8 cellular contexts compared by ENCODE assay signal in genomic region chr17:42760652-42761581, GRCh38. TPM values are rescaled to one million over a fixed set of nuclear protein-coding genes. Genes with fewer than 3 reads are reported as not detected.
DNase-seq lines count a peak whose midpoint lies in the region; ATAC-seq and TF ChIP-seq lines count a peak whose summit lies in the region.

RAMP2 (plus strand) TSS chr17:42761227; CDS start chr17:42761262, 35 bp downstream.

- H3K4me1 ChIP-seq in A673 (ENCODE audit: insufficient read depth, low read length, poor library complexity, severe bottlenecking), result no peaks in the 10 kb centered on the region
- H3K4me1 ChIP-seq in right atrium auricular region, result peaks cover 0 to 28% of the 10 kb centered on the region in 2 donors

- H3K4me3 Mint-ChIP-seq in activated naive CD4-positive, alpha-beta T cell treated with anti-CD3 and anti-CD28 coated beads, Interleukin-2, amount 50 U/mL, for 24 hours, result peak within 1 kb of the TSS; percentile 73

- peaks cover 3% of the 10 kb centered on the region for H3K4me1 Mint-ChIP-seq in activated naive CD4-positive, alpha-beta T cell treated with anti-CD3 and anti-CD28 coated beads, Interleukin-2, amount 50 U/mL, for 24 hours

- POLR2A ChIA-PET in A673 (lab: Charles Lee; ENCODE audit: low non-redundant PET), result no interaction called here

- DNase-seq in A673 (ENCODE audit: low spot score) (peak; percentile 19), GM20000 (ENCODE audit: low spot score) (peak; percentile 63), right atrium auricular region (ENCODE audit: low spot score) (no peak), retinal pigment epithelial cell (ENCODE audit: low read depth) (no peak), NOMO-1 treated with dmso at 0.1 percent for 144 hours (lab: John Stamatoyannopoulos, UW; ENCODE audit: unreplicated experiment) (no peak)

- peak within 1 kb of the TSS; percentile 40 for H3K4me3 ChIP-seq in A673 (ENCODE audit: low read depth, low read length, poor library complexity, severe bottlenecking)
- H3K4me3 ChIP-seq in right atrium auricular region, result peak within 1 kb of the TSS; percentile 52 to 57
- peak within 1 kb of the TSS; percentile 30 for H3K4me3 ChIP-seq in retinal pigment epithelial cell (ENCODE audit: low read length)

- H3K27ac Mint-ChIP-seq in activated naive CD4-positive, alpha-beta T cell treated with anti-CD3 and anti-CD28 coated beads, Interleukin-2, amount 50 U/mL, for 24 hours, result no peak within 1 kb of the TSS

- no peaks in the 10 kb centered on the region for H3K36me3 Mint-ChIP-seq in activated naive CD4-positive, alpha-beta T cell treated with anti-CD3 and anti-CD28 coated beads, Interleukin-2, amount 50 U/mL, for 24 hours

- no peaks in the 10 kb centered on the region for H3K9me3 Mint-ChIP-seq in activated naive CD4-positive, alpha-beta T cell treated with anti-CD3 and anti-CD28 coated beads, Interleukin-2, amount 50 U/mL, for 24 hours

- ATAC-seq in GM19455 (IDR thresholded peaks at IDR 0.05; ENCODE audit: unreplicated experiment), result no peak
- no peak for ATAC-seq in HG03025 (IDR thresholded peaks at IDR 0.05; ENCODE audit: low FRiP score, unreplicated experiment)

- CTCF ChIA-PET in A673 (lab: Charles Lee), result no interaction called here

- peaks cover 42% of the 10 kb centered on the region for H3K27me3 Mint-ChIP-seq in activated naive CD4-positive, alpha-beta T cell treated with anti-CD3 and anti-CD28 coated beads, Interleukin-2, amount 50 U/mL, for 24 hours

- H3K27ac ChIP-seq in A673 (ENCODE audit: low read depth, low read length, poor library complexity, severe bottlenecking), result no peak within 1 kb of the TSS
- H3K27ac ChIP-seq in right atrium auricular region, result peak within 1 kb of the TSS; percentile 65 to 78

- TF ChIP-seq CTCF in A673 (conservative IDR thresholded peaks at IDR 0.05; ENCODE audit: low read depth, low read length), result no peak
- no peak for TF ChIP-seq CTCF in GM20000 (IDR thresholded peaks at IDR 0.05; ENCODE audit: extremely low read depth, missing control alignments)
- no peak for TF ChIP-seq CTCF in right atrium auricular region (IDR thresholded peaks at IDR 0.05)
- TF ChIP-seq CTCF in retinal pigment epithelial cell (conservative IDR thresholded peaks at IDR 0.05; ENCODE audit: low read depth, low read length), result no peak

- intact Hi-C loops in A673 (cut with micrococcal nuclease; ENCODE audit: unreplicated experiment), result loop anchor here (5.0 kb wide), 1 partner anchor 184 kb away; the partner anchor contains the start of gene PSMC3IP

- H3K27me3 ChIP-seq in A673 (replicated peaks; ENCODE audit: insufficient read depth, low read depth, low read length, poor library complexity), result no peaks in the 10 kb centered on the region
- H3K27me3 ChIP-seq in right atrium auricular region, result no peaks in the 10 kb centered on the region

- no TSS peak for BruUV-seq in A673 (replicated peaks; lab: Mats Ljungman, UMichigan)

- H3K9me3 ChIP-seq in A673 (ENCODE audit: low read depth, low read length, poor library complexity, severe bottlenecking) (no peaks in the 10 kb centered on the region), right atrium auricular region (no peaks in the 10 kb centered on the region)

- H3K36me3 ChIP-seq in A673 (ENCODE audit: insufficient read depth, low read length, poor library complexity, severe bottlenecking), result no peaks in the 10 kb centered on the region
- H3K36me3 ChIP-seq in right atrium auricular region, result no peaks in the 10 kb centered on the region

RNA-seq across cellular contexts. Expression of gene RAMP2, which starts in this region (rescaled TPM):
- total RNA-seq in A673 (2021) (3.8 and 5.0 TPM in 2 replicates), right atrium auricular region (10 to 100 TPM; 28.9 to 35.2 TPM)

Comparison
In these comparisons a context has a peak if more than half of its experiments do, and no peak if none do; other contexts are left out.
1. DNase-seq: peak in A673 (single experiment) and GM20000 (single experiment); none in right atrium auricular region (single experiment), retinal pigment epithelial cell (single experiment) and NOMO-1 treated with dmso at 0.1 percent for 144 hours (single experiment).
2. Peak in every context shown above with its lines, with median percentiles within 50 percentile points of each other: H3K4me3 ChIP-seq.